In genomic region chr2:25293958-25294513, GRCh38 we compare ENCODE assay signal across 8 cellular contexts. TPM values are rescaled to one million over a fixed set of nuclear protein-coding genes. Genes with fewer than 3 reads are reported as not detected.
A peak's percentile ranks its signal among the peaks of the same experiment; 100 is the strongest.
DNase-seq lines count a peak whose midpoint lies in the region; ATAC-seq and TF ChIP-seq lines count a peak whose summit lies in the region.

No MANE protein-coding gene starts in this region.

- H3K9me2 ChIP-seq in OCI-LY7 (ENCODE audit: insufficient read depth, low read length): no peaks in the 10 kb centered on the region

- H2AK5ac ChIP-seq in H9 (ENCODE audit: insufficient read length, low read length): no peak overlapping the region

- WGBS in H9 (ENCODE audit: extremely low coverage, insufficient read length, low lambda C conversion rate): no CpG with 5 or more reads among the region's 11 CpGs

- H3K56ac ChIP-seq in H9 (ENCODE audit: insufficient read length, low read depth, low read length): no peak overlapping the region

- H3K36me3 ChIP-seq in OCI-LY7 (ENCODE audit: insufficient read depth, low read length): no peaks in the 10 kb centered on the region

- H2BK15ac ChIP-seq in H9 (ENCODE audit: low read depth, low read length): no peak overlapping the region

- no peaks in the 10 kb centered on the region for H3K27me3 ChIP-seq in H9 (ENCODE audit: insufficient read depth, low read length)

- H3K27ac ChIP-seq in OCI-LY7 (ENCODE audit: low read depth, low read length, poor library complexity, severe bottlenecking): peak overlapping the region; percentile 65
- H3K27ac ChIP-seq in H9 (ENCODE audit: insufficient read length, low read depth, low read length): no peak overlapping the region

- peaks cover under 1% of the 10 kb centered on the region for H3K23me2 ChIP-seq in H9 (ENCODE audit: insufficient read length, low read depth, low read length, poor library complexity, severe bottlenecking)

- no peak overlapping the region for H2BK120ac ChIP-seq in H9 (ENCODE audit: low read depth, low read length, poor library complexity, severe bottlenecking)

- H3K27ac Mint-ChIP-seq in stimulated activated naive B cell treated with anti-CD40 and anti-IgM and Interleukin-4, amounts not matched to agents 10 μg/mL and 1 μg/mL and 100 μg/mL, for 72 hours: peak overlapping the region; percentile 81
- peak overlapping the region in 1 of 3 experiments; percentile 5; a peak in 2 of 7 replicates for H3K27ac Mint-ChIP-seq in H9

- H3K23ac ChIP-seq in H9 (ENCODE audit: insufficient read length, low read depth, low read length): no peak overlapping the region

- H2BK20ac ChIP-seq in H9 (ENCODE audit: low read depth, low read length, poor library complexity, severe bottlenecking): no peak overlapping the region

- H3K4me3 ChIP-seq in OCI-LY7 (ENCODE audit: low read depth, low read length, poor library complexity, severe bottlenecking): peak overlapping the region; percentile 58

- intact Hi-C loops in OCI-LY7 (cut with micrococcal nuclease; ENCODE audit: unreplicated experiment): no loop called here
- intact Hi-C loops in Right ventricle myocardium superior (cut with DNase I): no loop called here

- H3K79me1 ChIP-seq in H9 (ENCODE audit: insufficient read depth, low read depth, low read length, poor library complexity, severe bottlenecking): no peaks in the 10 kb centered on the region

- H3K79me2 ChIP-seq in OCI-LY7 (ENCODE audit: insufficient read depth, low read depth, low read length) (no peaks in the 10 kb centered on the region), H9 (ENCODE audit: insufficient read depth, low read length) (no peaks in the 10 kb centered on the region)

- H3K14ac ChIP-seq in H9 (ENCODE audit: insufficient read depth, low read length): no peak overlapping the region

- no peak overlapping the region for H2BK12ac ChIP-seq in H9 (ENCODE audit: insufficient read length, low read depth, low read length)

- no peaks in the 10 kb centered on the region for H3K27me3 Mint-ChIP-seq in stimulated activated naive B cell treated with anti-CD40 and anti-IgM and Interleukin-4, amounts not matched to agents 10 μg/mL and 1 μg/mL and 100 μg/mL, for 72 hours
- no peaks in the 10 kb centered on the region for H3K27me3 Mint-ChIP-seq in H9 (ENCODE audit: low read depth)

- H3K9me3 ChIP-seq in OCI-LY7 (ENCODE audit: low read length) (no peaks in the 10 kb centered on the region), H9 (ENCODE audit: control insufficient read depth, low read depth, low read length) (no peaks in the 10 kb centered on the region)

- H3K4me3 Mint-ChIP-seq in stimulated activated naive B cell treated with anti-CD40 and anti-IgM and Interleukin-4, amounts not matched to agents 10 μg/mL and 1 μg/mL and 100 μg/mL, for 72 hours: peak overlapping the region; percentile 11 to 78
- no peak overlapping the region for H3K4me3 Mint-ChIP-seq in H9

- H3K9ac ChIP-seq in H9 (ENCODE audit: extremely low read depth, insufficient read length, low read length): no peak overlapping the region

- H3K4me2 ChIP-seq in OCI-LY7 (ENCODE audit: low read length) (peak overlapping the region; percentile 68), H9 (ENCODE audit: insufficient read depth, insufficient read length, low read length) (no peak overlapping the region)

- DNase-seq in OCI-LY7 (ENCODE audit: low spot score) (no peak), Right ventricle myocardium superior (no peak), H9 (no peak), germinal center (ENCODE audit: low spot score) (no peak), GM19238 (ENCODE audit: insufficient read length, low spot score) (no peak)
- no peak for DNase-seq in stimulated activated naive B cell treated with anti-CD40 and anti-IgM and Interleukin-4, amounts not matched to agents 10 μg/mL and 1 μg/mL and 100 μg/mL, for 72 hours

- H4K8ac ChIP-seq in H9 (replicated peaks; ENCODE audit: insufficient read length, low read depth, low read length): no peak overlapping the region

- no peak overlapping the region for H4K91ac ChIP-seq in H9 (ENCODE audit: insufficient read length, low read depth, low read length)

- no TSS peak for BruUV-seq in OCI-LY7 (replicated peaks; lab: Mats Ljungman, UMichigan)

- H3K4me1 Mint-ChIP-seq in stimulated activated naive B cell treated with anti-CD40 and anti-IgM and Interleukin-4, amounts not matched to agents 10 μg/mL and 1 μg/mL and 100 μg/mL, for 72 hours: peaks cover 42 to 79% of the 10 kb centered on the region in 2 donors
- peaks cover 34 to 38% of the 10 kb centered on the region in 2 experiments for H3K4me1 Mint-ChIP-seq in H9

- ATAC-seq in GM21381 (IDR thresholded peaks at IDR 0.05; ENCODE audit: unreplicated experiment): peak; percentile 13
- ATAC-seq in Right ventricle myocardium superior (ENCODE audit: poor library complexity): peak; percentile 5
- ATAC-seq in stimulated activated naive B cell treated with anti-CD40 and anti-IgM and Interleukin-4, amounts not matched to agents 10 μg/mL and 1 μg/mL and 100 μg/mL, for 72 hours (replicated peaks): peak; percentile 8 to 26
- no peak for ATAC-seq in GM21423 (IDR thresholded peaks at IDR 0.05; ENCODE audit: unreplicated experiment)

- H3K18ac ChIP-seq in H9 (ENCODE audit: insufficient read length, low read depth, low read length): no peak overlapping the region

- H3T11ph ChIP-seq in H9 (ENCODE audit: low read length): no peak overlapping the region

- peaks cover 24% of the 10 kb centered on the region for H3K4me1 ChIP-seq in OCI-LY7 (ENCODE audit: insufficient read depth, low read length, poor library complexity, severe bottlenecking)
- H3K4me1 ChIP-seq in H9 (ENCODE audit: insufficient read depth, low read length): peaks cover 6% of the 10 kb centered on the region; the same call in 1 of the 2 replicates

- H4K5ac ChIP-seq in H9 (ENCODE audit: insufficient read length, low read depth, low read length): no peak overlapping the region

- H3K36me3 Mint-ChIP-seq in stimulated activated naive B cell treated with anti-CD40 and anti-IgM and Interleukin-4, amounts not matched to agents 10 μg/mL and 1 μg/mL and 100 μg/mL, for 72 hours: peaks cover 15 to 37% of the 10 kb centered on the region in 2 donors
- H3K36me3 Mint-ChIP-seq in H9 (ENCODE audit: insufficient read depth in 1 of 3, low read depth in 3 of 3): no peaks in the 10 kb centered on the region

- H3K4ac ChIP-seq in H9 (ENCODE audit: low read depth, low read length): no peak overlapping the region

- TF ChIP-seq CTCF in OCI-LY7 (conservative IDR thresholded peaks at IDR 0.05; ENCODE audit: low read length) (0 out of 2 replicates have a peak, but pooled peaks have one; percentile 22), H9 (conservative IDR thresholded peaks at IDR 0.05) (no peak)

- H4K20me1 ChIP-seq in OCI-LY7 (ENCODE audit: insufficient read depth, low read length) (no peaks in the 10 kb centered on the region), H9 (ENCODE audit: control insufficient read depth, insufficient read depth, insufficient read length) (no peaks in the 10 kb centered on the region)

- H2BK5ac ChIP-seq in H9 (ENCODE audit: insufficient read length, low read length): no peak overlapping the region

- no peaks in the 10 kb centered on the region for H3K9me3 Mint-ChIP-seq in stimulated activated naive B cell treated with anti-CD40 and anti-IgM and Interleukin-4, amounts not matched to agents 10 μg/mL and 1 μg/mL and 100 μg/mL, for 72 hours
- H3K9me3 Mint-ChIP-seq in H9: no peaks in the 10 kb centered on the region

- peak overlapping the region; percentile 86 for H2AFZ ChIP-seq in OCI-LY7 (ENCODE audit: low read length)
- H2AFZ ChIP-seq in H9 (ENCODE audit: low read length): no peak overlapping the region

- CTCF ChIA-PET in OCI-LY7 (lab: Charles Lee; ENCODE audit: unreplicated experiment): interaction anchor here (1.0 kb wide), 1 partner anchor 21 kb away, joined by 3 read pairs; no protein-coding TSS in a partner anchor

- POLR2A ChIA-PET in OCI-LY7 (lab: Charles Lee): interaction anchor here (0.5 to 1.3 kb wide), 5 partner anchors 8 to 272 kb away, joined by 3 to 7 read pairs (median 5); no protein-coding TSS in a partner anchor

RNA-seq across cellular contexts. Expression of gene DNMT3A, which starts 47.7 kb away (rescaled TPM):
- 2.6 and 2.8 TPM in 2 replicates for total RNA-seq in OCI-LY7 (2014; rRNA removed; shearing (Covaris generic))
- 7.2 and 7.3 TPM in 2 replicates for total RNA-seq in OCI-LY7 (2022)
- 20.2 TPM for total RNA-seq in Right ventricle myocardium superior
- 207 and 215 TPM in 2 replicates for total RNA-seq in H9 (2021)

Comparison
In these comparisons a context has a peak if more than half of its experiments do, and no peak if none do; other contexts are left out.
1. H3K4me3 Mint-ChIP-seq: peak in stimulated activated naive B cell treated with anti-CD40 and anti-IgM and Interleukin-4, amounts not matched to agents 10 μg/mL and 1 μg/mL and 100 μg/mL, for 72 hours (2 of 2); none in H9 (0 of 2).